1 cellular context compared by ENCODE assay signal in the genomic region with DNA sequence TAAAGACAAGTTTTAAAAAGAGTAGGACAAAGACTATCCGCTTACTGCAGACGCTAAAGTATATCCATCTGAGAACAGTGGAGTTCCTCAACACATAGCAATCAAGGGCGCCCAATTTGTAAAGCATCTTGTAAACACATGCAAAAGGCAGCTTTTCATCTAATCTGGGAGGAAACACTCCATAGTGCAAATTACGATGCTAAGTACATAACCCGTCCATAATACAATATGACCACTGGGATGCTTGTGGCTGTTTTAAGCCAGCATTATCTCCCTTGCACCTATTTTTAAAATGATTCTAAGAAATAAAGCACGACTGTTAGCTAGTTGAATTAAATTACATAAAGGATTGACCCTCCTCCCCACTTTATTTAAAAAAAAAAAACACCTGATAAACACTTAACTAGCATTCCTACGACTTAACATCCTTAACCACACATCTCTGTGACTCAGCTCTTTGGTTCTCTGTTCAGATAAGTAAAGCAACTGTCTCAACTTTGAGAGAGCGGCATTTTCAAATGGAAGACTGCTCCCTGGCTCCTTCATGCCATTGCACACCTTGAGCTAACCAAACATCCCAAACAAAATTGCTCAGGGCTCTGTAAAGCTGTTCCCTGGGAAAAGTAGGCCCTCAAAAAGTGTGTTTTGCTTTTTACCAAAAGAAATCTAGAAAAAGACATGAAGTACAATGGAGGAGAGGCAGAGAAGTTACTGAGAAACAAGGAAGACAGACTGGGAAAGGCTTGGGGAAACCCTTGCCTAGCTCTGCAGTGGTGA.
A peak's percentile ranks its signal among the peaks of the same experiment; 100 is the strongest.
TF ChIP-seq lines count a peak whose summit lies in the region.

No MANE protein-coding gene starts in this region.

TF ChIP-seq in K562, 482 proteins besides CTCF, POLR2A, EP300 and RAD21 (continued from another document):
- TF ChIP-seq, protein P1, sequence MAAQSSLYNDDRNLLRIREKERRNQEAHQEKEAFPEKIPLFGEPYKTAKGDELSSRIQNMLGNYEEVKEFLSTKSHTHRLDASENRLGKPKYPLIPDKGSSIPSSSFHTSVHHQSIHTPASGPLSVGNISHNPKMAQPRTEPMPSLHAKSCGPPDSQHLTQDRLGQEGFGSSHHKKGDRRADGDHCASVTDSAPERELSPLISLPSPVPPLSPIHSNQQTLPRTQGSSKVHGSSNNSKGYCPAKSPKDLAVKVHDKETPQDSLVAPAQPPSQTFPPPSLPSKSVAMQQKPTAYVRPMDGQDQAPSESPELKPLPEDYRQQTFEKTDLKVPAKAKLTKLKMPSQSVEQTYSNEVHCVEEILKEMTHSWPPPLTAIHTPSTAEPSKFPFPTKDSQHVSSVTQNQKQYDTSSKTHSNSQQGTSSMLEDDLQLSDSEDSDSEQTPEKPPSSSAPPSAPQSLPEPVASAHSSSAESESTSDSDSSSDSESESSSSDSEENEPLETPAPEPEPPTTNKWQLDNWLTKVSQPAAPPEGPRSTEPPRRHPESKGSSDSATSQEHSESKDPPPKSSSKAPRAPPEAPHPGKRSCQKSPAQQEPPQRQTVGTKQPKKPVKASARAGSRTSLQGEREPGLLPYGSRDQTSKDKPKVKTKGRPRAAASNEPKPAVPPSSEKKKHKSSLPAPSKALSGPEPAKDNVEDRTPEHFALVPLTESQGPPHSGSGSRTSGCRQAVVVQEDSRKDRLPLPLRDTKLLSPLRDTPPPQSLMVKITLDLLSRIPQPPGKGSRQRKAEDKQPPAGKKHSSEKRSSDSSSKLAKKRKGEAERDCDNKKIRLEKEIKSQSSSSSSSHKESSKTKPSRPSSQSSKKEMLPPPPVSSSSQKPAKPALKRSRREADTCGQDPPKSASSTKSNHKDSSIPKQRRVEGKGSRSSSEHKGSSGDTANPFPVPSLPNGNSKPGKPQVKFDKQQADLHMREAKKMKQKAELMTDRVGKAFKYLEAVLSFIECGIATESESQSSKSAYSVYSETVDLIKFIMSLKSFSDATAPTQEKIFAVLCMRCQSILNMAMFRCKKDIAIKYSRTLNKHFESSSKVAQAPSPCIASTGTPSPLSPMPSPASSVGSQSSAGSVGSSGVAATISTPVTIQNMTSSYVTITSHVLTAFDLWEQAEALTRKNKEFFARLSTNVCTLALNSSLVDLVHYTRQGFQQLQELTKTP (IDR thresholded peaks at IDR 0.05; ENCODE audit: low read depth in 1 of 2, partially characterized antibody in 2 of 2): no peak
- TF ChIP-seq, protein P2, sequence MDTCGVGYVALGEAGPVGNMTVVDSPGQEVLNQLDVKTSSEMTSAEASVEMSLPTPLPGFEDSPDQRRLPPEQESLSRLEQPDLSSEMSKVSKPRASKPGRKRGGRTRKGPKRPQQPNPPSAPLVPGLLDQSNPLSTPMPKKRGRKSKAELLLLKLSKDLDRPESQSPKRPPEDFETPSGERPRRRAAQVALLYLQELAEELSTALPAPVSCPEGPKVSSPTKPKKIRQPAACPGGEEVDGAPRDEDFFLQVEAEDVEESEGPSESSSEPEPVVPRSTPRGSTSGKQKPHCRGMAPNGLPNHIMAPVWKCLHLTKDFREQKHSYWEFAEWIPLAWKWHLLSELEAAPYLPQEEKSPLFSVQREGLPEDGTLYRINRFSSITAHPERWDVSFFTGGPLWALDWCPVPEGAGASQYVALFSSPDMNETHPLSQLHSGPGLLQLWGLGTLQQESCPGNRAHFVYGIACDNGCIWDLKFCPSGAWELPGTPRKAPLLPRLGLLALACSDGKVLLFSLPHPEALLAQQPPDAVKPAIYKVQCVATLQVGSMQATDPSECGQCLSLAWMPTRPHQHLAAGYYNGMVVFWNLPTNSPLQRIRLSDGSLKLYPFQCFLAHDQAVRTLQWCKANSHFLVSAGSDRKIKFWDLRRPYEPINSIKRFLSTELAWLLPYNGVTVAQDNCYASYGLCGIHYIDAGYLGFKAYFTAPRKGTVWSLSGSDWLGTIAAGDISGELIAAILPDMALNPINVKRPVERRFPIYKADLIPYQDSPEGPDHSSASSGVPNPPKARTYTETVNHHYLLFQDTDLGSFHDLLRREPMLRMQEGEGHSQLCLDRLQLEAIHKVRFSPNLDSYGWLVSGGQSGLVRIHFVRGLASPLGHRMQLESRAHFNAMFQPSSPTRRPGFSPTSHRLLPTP (IDR thresholded peaks at IDR 0.05; ENCODE audit: borderline replicate concordance, extremely low read depth, insufficient read length): no peak
- TF ChIP-seq ZNF586 (CRISPR knock-in tag; conservative IDR thresholded peaks at IDR 0.05) (no peak), TOE1 (IDR thresholded peaks at IDR 0.05; ENCODE audit: borderline replicate concordance) (no peak), TOE1 (CRISPR knock-in tag; IDR thresholded peaks at IDR 0.05; ENCODE audit: borderline replicate concordance, low read depth) (no peak), L3MBTL2 (IDR thresholded peaks at IDR 0.05) (peak; percentile 44; the same call in 1 of the 2 replicates), JUND (IDR thresholded peaks at IDR 0.05; ENCODE audit: borderline replicate concordance, low read depth, low read length) (peak; percentile 80), JUND (tag; IDR thresholded peaks at IDR 0.05; ENCODE audit: borderline replicate concordance, low read depth, low read length) (peak; percentile 82; the same call in 2 of the 3 replicates), NCOA6 (IDR thresholded peaks at IDR 0.05) (no peak), FOXJ2 (tag; IDR thresholded peaks at IDR 0.05) (no peak), ILK (tag; IDR thresholded peaks at IDR 0.05; ENCODE audit: borderline replicate concordance, low read depth) (no peak), KDM5B (IDR thresholded peaks at IDR 0.05; ENCODE audit: insufficient replicate concordance, low read depth, low read length) (no peak), MAFF (IDR thresholded peaks at IDR 0.05; ENCODE audit: low read length) (peak; percentile 91), PTRF (tag; IDR thresholded peaks at IDR 0.05) (no peak), JUN (IDR thresholded peaks at IDR 0.05; ENCODE audit: borderline replicate concordance, low read depth, low read length) (no peak), JUN (CRISPR knock-in tag; IDR thresholded peaks at IDR 0.05; ENCODE audit: borderline replicate concordance) (no peak), ZNF444 (CRISPR knock-in tag; IDR thresholded peaks at IDR 0.05) (no peak)
- TF ChIP-seq, protein P3, sequence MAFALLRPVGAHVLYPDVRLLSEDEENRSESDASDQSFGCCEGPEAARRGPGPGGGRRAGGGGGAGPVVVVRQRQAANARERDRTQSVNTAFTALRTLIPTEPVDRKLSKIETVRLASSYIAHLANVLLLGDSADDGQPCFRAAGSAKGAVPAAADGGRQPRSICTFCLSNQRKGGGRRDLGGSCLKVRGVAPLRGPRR (CRISPR knock-in tag; IDR thresholded peaks at IDR 0.05): no peak
- TF ChIP-seq, protein P4, sequence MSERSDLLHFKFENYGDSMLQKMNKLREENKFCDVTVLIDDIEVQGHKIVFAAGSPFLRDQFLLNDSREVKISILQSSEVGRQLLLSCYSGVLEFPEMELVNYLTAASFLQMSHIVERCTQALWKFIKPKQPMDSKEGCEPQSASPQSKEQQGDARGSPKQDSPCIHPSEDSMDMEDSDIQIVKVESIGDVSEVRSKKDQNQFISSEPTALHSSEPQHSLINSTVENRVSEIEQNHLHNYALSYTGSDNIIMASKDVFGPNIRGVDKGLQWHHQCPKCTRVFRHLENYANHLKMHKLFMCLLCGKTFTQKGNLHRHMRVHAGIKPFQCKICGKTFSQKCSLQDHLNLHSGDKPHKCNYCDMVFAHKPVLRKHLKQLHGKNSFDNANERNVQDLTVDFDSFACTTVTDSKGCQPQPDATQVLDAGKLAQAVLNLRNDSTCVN (CRISPR knock-in tag; IDR thresholded peaks at IDR 0.05): 0 out of 2 replicates have a peak, but pooled peaks have one; percentile 36
